9 cellular contexts compared by ENCODE assay signal in the genomic region with DNA sequence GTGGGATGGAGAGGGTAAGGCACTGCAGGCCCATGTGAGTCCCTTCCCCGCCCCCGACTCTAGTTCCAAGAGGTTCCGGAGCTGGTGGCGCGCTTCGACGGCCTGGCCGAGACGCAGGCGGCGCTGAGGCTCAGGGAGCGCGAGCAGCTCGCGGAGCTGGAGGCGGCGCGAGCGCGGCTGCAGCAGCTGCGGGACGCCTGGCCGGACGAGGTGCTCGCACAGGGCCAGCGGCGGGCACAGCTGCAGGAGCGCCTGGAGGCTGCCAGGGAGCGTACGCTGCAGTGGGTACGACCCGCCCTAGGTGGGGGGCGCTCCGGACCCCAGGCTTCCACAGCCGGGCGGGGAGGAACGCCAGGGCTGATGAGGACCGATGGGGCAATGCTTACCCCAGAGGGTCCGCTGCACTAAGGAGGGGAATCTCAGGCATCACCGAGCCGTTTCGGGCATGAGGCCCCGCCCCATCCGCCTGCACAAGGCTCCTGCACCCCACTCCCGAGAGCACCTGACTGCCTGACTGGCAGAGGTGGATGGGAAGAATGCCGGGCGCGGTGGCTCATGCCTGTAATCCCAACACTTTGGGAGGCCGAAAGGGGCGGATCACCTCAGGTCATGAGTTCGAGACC. TPM values are rescaled to one million over a fixed set of nuclear protein-coding genes. Genes with fewer than 3 reads are reported as not detected.
A peak's percentile ranks its signal among the peaks of the same experiment; 100 is the strongest.
DNase-seq lines count a peak whose midpoint lies in the region; ATAC-seq and TF ChIP-seq lines count a peak whose summit lies in the region.
"Had no signal": no experiment of that assay in that cellular context is flagged by ENCODE, and none has a peak within 500 bp of the region (broad histone marks: within the 10 kb centered on the region; RNA-seq: fewer than 3 reads in every experiment).

No MANE protein-coding gene starts in this region.

- no peak for TF ChIP-seq CTCF in esophagus squamous epithelium (IDR thresholded peaks at IDR 0.05)

- H3K4me1 ChIP-seq in esophagus squamous epithelium: peaks cover 0 to 46% (median 21%) of the 10 kb centered on the region in 3 donors

- DNase-seq in NCI-H2029 (lab: John Stamatoyannopoulos, UW): peak; percentile 12
- DNase-seq in NCI-H2029 treated with DMSO at 0.1 percent for 48 hours (lab: John Stamatoyannopoulos, UW): no peak
- DNase-seq in RPMI7951 (ENCODE audit: low read depth): peak; percentile 38
- DNase-seq in esophagus squamous epithelium (lab: John Stamatoyannopoulos, UW): no peak
- DNase-seq in retina: peak; percentile 74
- no peak for DNase-seq in middle frontal gyrus (ENCODE audit: extremely low spot score, low spot score)
- DNase-seq in NCI-H2081 (lab: John Stamatoyannopoulos, UW): no peak

- H3K4me3 ChIP-seq in esophagus squamous epithelium: peak overlapping the region in 3 of 4 donors; percentile 4 to 46 (median 29)

- H3K9me3 ChIP-seq in esophagus squamous epithelium: no peaks in the 10 kb centered on the region

- peaks cover 0 to 61% (median 0%) of the 10 kb centered on the region in 4 donors for H3K27me3 ChIP-seq in esophagus squamous epithelium

- H3K27ac ChIP-seq in esophagus squamous epithelium: no peak overlapping the region
- H3K27ac ChIP-seq: C4-2B had no signal

- intact Hi-C loops in esophagus squamous epithelium (cut with DNase I): no loop called here

- no peak for ATAC-seq in GM21825 (IDR thresholded peaks at IDR 0.05; ENCODE audit: unreplicated experiment)

- TF ChIP-seq POLR2A in esophagus squamous epithelium (IDR thresholded peaks at IDR 0.05): no peak

- peaks cover 10 to 27% (median 14%) of the 10 kb centered on the region in 3 donors for H3K36me3 ChIP-seq in esophagus squamous epithelium

- WGBS in esophagus squamous epithelium, 2 donors: 0 to 20% methylated on average over 3 to 4 of the region's 51 CpGs

RNA-seq across cellular contexts. Expression of a gene that starts 4.9 kb away (rescaled TPM):
- not detected in 2 replicates for total RNA-seq in RPMI7951 (2014; rRNA removed; shearing (Covaris generic))
- total RNA-seq in esophagus squamous epithelium: under 1 TPM in 1 of 4 donors, not detected in 3; 0.26 TPM

RNA-seq across cellular contexts. Expression of a gene that starts 18.9 kb away (rescaled TPM):
- not detected in 2 replicates for total RNA-seq in RPMI7951 (2014; rRNA removed; shearing (Covaris generic))
- total RNA-seq in esophagus squamous epithelium: 10 to 100 TPM; 17.4 to 98.7 (median 56.6) TPM

RNA-seq across cellular contexts. Expression of a gene that starts 30.8 kb away (rescaled TPM):
- total RNA-seq in RPMI7951 (2014; rRNA removed; shearing (Covaris generic)): 17.2 and 20.7 TPM in 2 replicates
- 10 to 100 TPM; 35.3 to 80.5 (median 65.2) TPM for total RNA-seq in esophagus squamous epithelium

RNA-seq across cellular contexts. Expression of a gene that starts 31.1 kb away (rescaled TPM):
- 39.5 and 43.0 TPM in 2 replicates for total RNA-seq in RPMI7951 (2014; rRNA removed; shearing (Covaris generic))
- 10 to 100 TPM; 17.0 to 30.0 (median 20.3) TPM for total RNA-seq in esophagus squamous epithelium

Comparison
In these comparisons a context has a peak if more than half of its experiments do, and no peak if none do; other contexts are left out.
1. DNase-seq: peak in NCI-H2029 (single experiment), RPMI7951 (single experiment) and retina (single experiment); none in NCI-H2029 treated with DMSO at 0.1 percent for 48 hours (single experiment), esophagus squamous epithelium (single experiment), middle frontal gyrus (single experiment) and NCI-H2081 (0 of 2).
2. RNA of a gene that starts 18.9 kb away (total RNA-seq): 17.4 to 98.7 TPM in esophagus squamous epithelium; not detected in RPMI7951; every median in the first group is over 10 times any median in the second.